In genomic region chr12:38697290-38697689, GRCh38 we compare ENCODE assay signal across 34 cellular contexts.
DNase-seq lines count a peak whose midpoint lies in the region; ATAC-seq, FAIRE-seq and TF ChIP-seq lines count a peak whose summit lies in the region.
"Had no signal": no experiment of that assay in that cellular context is flagged by ENCODE, and none has a peak within 500 bp of the region (broad histone marks: within the 10 kb centered on the region; RNA-seq: fewer than 3 reads in every experiment).

No MANE protein-coding gene starts in this region.

- H3K79me1 ChIP-seq in IMR-90 (ENCODE audit: low read depth in 1 of 2, low read length in 2 of 2) = no peaks in the 10 kb centered on the region

- ATAC-seq in HepG2 = no peak
- ATAC-seq in right lobe of liver = no peak
- ATAC-seq in A549 = no peak
- ATAC-seq in IMR-90 (ENCODE audit: low read depth) = no peak
- ATAC-seq in K562 = no peak
- no peak for ATAC-seq in pancreas
- ATAC-seq in right cardiac atrium = no peak
- ATAC-seq: CD8-positive, alpha-beta T cell had no signal

- no peak overlapping the region for H2BK15ac ChIP-seq in IMR-90 (ENCODE audit: low read depth, low read length)

- H3K23ac ChIP-seq in IMR-90 (ENCODE audit: low read depth, low read length) = no peak overlapping the region

- H3K14ac ChIP-seq in IMR-90 (replicated peaks; ENCODE audit: low read depth, low read length) = no peak overlapping the region

- H2AK5ac ChIP-seq in IMR-90 (ENCODE audit: low read depth, low read length) = no peak overlapping the region

- H4K91ac ChIP-seq in IMR-90 (ENCODE audit: insufficient read depth, low read depth, low read length) = no peak overlapping the region

- H2AFZ ChIP-seq in HepG2 (ENCODE audit: low read length) (no peak overlapping the region), IMR-90 (replicated peaks; ENCODE audit: low read length, poor library complexity) (no peak overlapping the region), K562 (ENCODE audit: low read depth, low read length) (no peak overlapping the region)

- no peak overlapping the region for H4K5ac ChIP-seq in IMR-90 (ENCODE audit: low read depth, low read length)

- no peak overlapping the region for H3K56ac ChIP-seq in IMR-90 (ENCODE audit: extremely low read depth, insufficient read depth, low read length)

- H3K27me3 ChIP-seq in HepG2 (ENCODE audit: control insufficient read depth in 1 of 2, insufficient read depth in 2 of 2, low read length in 2 of 2) (no peaks in the 10 kb centered on the region), right lobe of liver (no peaks in the 10 kb centered on the region), IMR-90 (ENCODE audit: control insufficient read depth, insufficient read depth, low read length) (no peaks in the 10 kb centered on the region), K562 (ENCODE audit: control insufficient read depth in 2 of 2, insufficient read depth in 2 of 2, low read length in 2 of 2) (no peaks in the 10 kb centered on the region), pancreas (no peaks in the 10 kb centered on the region), right cardiac atrium (ENCODE audit: control insufficient read depth, insufficient read depth) (no peaks in the 10 kb centered on the region)
- H3K27me3 ChIP-seq: BE2C; BLaER1; BLaER1 treated with 17β-estradiol and CSF1 and Interleukin-3, amounts not matched to agents 10 nM and 100 nM had no signal

- H3K4me3 ChIP-seq in HepG2 (replicated peaks in 1 of 3; ENCODE audit: insufficient read depth in 1 of 3, low read depth in 2 of 3, low read length in 3 of 3) (no peak overlapping the region), right lobe of liver (no peak overlapping the region), A549 (no peak overlapping the region), IMR-90 (ENCODE audit: insufficient read depth, low read depth, low read length) (no peak overlapping the region), K562 (no peak overlapping the region), pancreas (no peak overlapping the region), right cardiac atrium (ENCODE audit: low read length) (no peak overlapping the region)
- H3K4me3 ChIP-seq: BLaER1; BLaER1 treated with 17β-estradiol and CSF1 and Interleukin-3, amounts not matched to agents 10 nM and 100 nM had no signal

- H2AK9ac ChIP-seq in IMR-90 (replicated peaks; ENCODE audit: low read depth, low read length, poor library complexity) = no peak overlapping the region

- no peak overlapping the region for H3K4ac ChIP-seq in IMR-90 (ENCODE audit: low read depth, low read length)

- H3K79me2 ChIP-seq in HepG2 (ENCODE audit: insufficient read depth, low read length) (no peaks in the 10 kb centered on the region), K562 (ENCODE audit: control insufficient read depth, insufficient read depth, low read length) (no peaks in the 10 kb centered on the region)

- dilution Hi-C loops in IMR-90 (cut with HindIII; ENCODE audit: low sequenced_read_pairs, unreplicated experiment) = no loop called here

- FAIRE-seq in HepG2 (lab: Jason Lieb, UNC) (no peak), A549 (lab: Jason Lieb, UNC) (no peak), K562 (lab: Jason Lieb, UNC) (no peak), pancreas (lab: Jason Lieb, UNC) (no peak)
- FAIRE-seq: A204.1, D721Med had no signal

- POLR2A ChIA-PET in HepG2 (lab: Yijun Ruan, JAX) (no interaction called here), A549 (lab: Yijun Ruan, JAX) (no interaction called here), IMR-90 (lab: Charles Lee; ENCODE audit: unreplicated experiment) (no interaction called here), K562 (lab: Yijun Ruan, JAX) (interaction anchor here (0.5 to 0.8 kb wide), 2 partner anchors 10 to 509 kb away, joined by 3 read pairs; no protein-coding TSS in a partner anchor)

- intact Hi-C loops in HepG2 (cut with micrococcal nuclease; ENCODE audit: unreplicated experiment) = no loop called here
- intact Hi-C loops in right lobe of liver (cut with DNase I) = no loop called here
- intact Hi-C loops in IMR-90 (cut with micrococcal nuclease) = no loop called here
- intact Hi-C loops in K562 (cut with micrococcal nuclease) = no loop called here
- intact Hi-C loops in pancreas (cut with DNase I) = no loop called here
- intact Hi-C loops in right cardiac atrium (cut with DNase I) = no loop called here

- H2BK120ac ChIP-seq in IMR-90 (ENCODE audit: low read depth, low read length) = no peak overlapping the region

- H3K4me1 ChIP-seq in HepG2 (ENCODE audit: insufficient read depth, low read length) (peaks cover 9% of the 10 kb centered on the region; the same call in 1 of the 2 replicates), right lobe of liver (no peaks in the 10 kb centered on the region), A549 (no peaks in the 10 kb centered on the region), IMR-90 (ENCODE audit: control insufficient read depth, insufficient read depth, low read length) (no peaks in the 10 kb centered on the region), K562 (replicated peaks in 1 of 2; ENCODE audit: control insufficient read depth in 2 of 2, insufficient read depth in 2 of 2, low read length in 2 of 2) (no peaks in the 10 kb centered on the region), pancreas (no peaks in the 10 kb centered on the region), right cardiac atrium (ENCODE audit: control insufficient read depth, insufficient read depth, low read length) (no peaks in the 10 kb centered on the region)
- H3K4me1 ChIP-seq: BE2C, BLaER1, Caco-2 had no signal

- H2BK20ac ChIP-seq in IMR-90 (ENCODE audit: low read depth, low read length) = no peak overlapping the region

- H3K4me2 ChIP-seq in HepG2 (ENCODE audit: low read depth, low read length) (no peak overlapping the region), A549 (no peak overlapping the region), IMR-90 (ENCODE audit: low read depth, low read length) (no peak overlapping the region), K562 (ENCODE audit: insufficient read depth, low read length) (no peak overlapping the region)
- H3K4me2 ChIP-seq: BLaER1; BLaER1 treated with 17β-estradiol and CSF1 and Interleukin-3, amounts not matched to agents 10 nM and 100 nM had no signal

- TF ChIP-seq CTCF in HepG2 (CRISPR knock-in tag; IDR thresholded peaks at IDR 0.05) (no peak), right lobe of liver (IDR thresholded peaks at IDR 0.05) (no peak), A549 (IDR thresholded peaks at IDR 0.05) (no peak), IMR-90 (conservative IDR thresholded peaks at IDR 0.05; ENCODE audit: low read depth, low read length) (no peak), K562 (IDR thresholded peaks at IDR 0.05 in 2 of 3, conservative IDR thresholded peaks at IDR 0.05 in 1 of 3; ENCODE audit: insufficient read depth in 2 of 3, low read depth in 1 of 3, low read length in 3 of 3) (no peak), pancreas (IDR thresholded peaks at IDR 0.05) (no peak)

- no peak overlapping the region for H3K27ac ChIP-seq in HepG2 (ENCODE audit: extremely low read length, insufficient read depth, low read length)
- no peak overlapping the region for H3K27ac ChIP-seq in right lobe of liver
- no peak overlapping the region for H3K27ac ChIP-seq in A549
- no peak overlapping the region for H3K27ac ChIP-seq in IMR-90 (ENCODE audit: insufficient read depth, low read length)
- no peak overlapping the region for H3K27ac ChIP-seq in K562 (ENCODE audit: extremely low read depth, low read depth, low read length)
- no peak overlapping the region for H3K27ac ChIP-seq in pancreas
- no peak overlapping the region for H3K27ac ChIP-seq in right cardiac atrium (ENCODE audit: low read length)
- H3K27ac ChIP-seq: 22Rv1; BLaER1; BLaER1 treated with 17β-estradiol and CSF1 and Interleukin-3, amounts not matched to agents 10 nM and 100 nM; C4-2B had no signal

- H3K9ac ChIP-seq in HepG2 (ENCODE audit: insufficient read depth, low read depth, low read length) (no peak overlapping the region), IMR-90 (ENCODE audit: low read depth, low read length) (no peak overlapping the region), K562 (ENCODE audit: insufficient read depth in 1 of 2, low read depth in 2 of 2, low read length in 2 of 2) (no peak overlapping the region)
- H3K9ac ChIP-seq: BLaER1; BLaER1 treated with 17β-estradiol and CSF1 and Interleukin-3, amounts not matched to agents 10 nM and 100 nM had no signal

- TF ChIP-seq POLR2A in HepG2 (IDR thresholded peaks at IDR 0.05; ENCODE audit: insufficient read depth in 1 of 2, low read depth in 2 of 2, low read length in 2 of 2) (no peak), right lobe of liver (IDR thresholded peaks at IDR 0.05) (no peak), A549 (IDR thresholded peaks at IDR 0.05; ENCODE audit: low read length) (no peak), IMR-90 (IDR thresholded peaks at IDR 0.05; ENCODE audit: low read depth, low read length) (no peak), K562 (conservative IDR thresholded peaks at IDR 0.05) (no peak)

- DNase-seq in HepG2 (ENCODE audit: low spot score) = no peak
- no peak for DNase-seq in right lobe of liver
- no peak for DNase-seq in A549 (ENCODE audit: low read depth in 1 of 2, low spot score in 1 of 2)
- DNase-seq in IMR-90 = no peak
- no peak for DNase-seq in K562 (ENCODE audit: extremely low read depth in 1 of 4, low spot score in 3 of 4)
- no peak for DNase-seq in pancreas
- no peak for DNase-seq in pons (ENCODE audit: low spot score)
- DNase-seq in right cardiac atrium = no peak
- DNase-seq: 8988T; ACHN; AML-193; BE2C; C1 segment of cervical spinal cord; Caco-2; Calu3; CD4-positive, alpha-beta memory T cell; CD4-positive, alpha-beta T cell; CD4-positive, CD25-positive, alpha-beta regulatory T cell; CD8-positive, alpha-beta memory T cell; CD8-positive, alpha-beta T cell; COR-L47; DMS 273 treated with DMSO at 0.1 percent for 48 hours; DMS153; DMS53; DMS79; DMS79 treated with DMSO at 0.1 percent for 48 hours; DND-41; EL had no signal

- in situ Hi-C loops in HepG2 (cut with HindIII; ENCODE audit: extremely low pct_ligation_motif_present, low pct_unique_long_range_greater_than_20kb) = no loop called here
- in situ Hi-C loops in IMR-90 (cut with MboI; ENCODE audit: low sequenced_read_pairs) = no loop called here
- in situ Hi-C loops in K562 (cut with MboI) = no loop called here

- no peaks in the 10 kb centered on the region for H3K36me3 ChIP-seq in HepG2 (replicated peaks in 1 of 2; ENCODE audit: control insufficient read depth in 1 of 2, insufficient read depth in 2 of 2, low read length in 2 of 2)
- no peaks in the 10 kb centered on the region for H3K36me3 ChIP-seq in right lobe of liver
- no peaks in the 10 kb centered on the region for H3K36me3 ChIP-seq in IMR-90 (ENCODE audit: control insufficient read depth, insufficient read depth, low read length)
- no peaks in the 10 kb centered on the region for H3K36me3 ChIP-seq in K562 (ENCODE audit: control insufficient read depth, insufficient read depth, low read length)
- no peaks in the 10 kb centered on the region for H3K36me3 ChIP-seq in pancreas
- H3K36me3 ChIP-seq: BLaER1 had no signal

- TF ChIP-seq RAD21 in HepG2 (CRISPR knock-in tag; IDR thresholded peaks at IDR 0.05) (no peak), A549 (conservative IDR thresholded peaks at IDR 0.05 in 1 of 2, IDR thresholded peaks at IDR 0.05 in 1 of 2) (no peak), IMR-90 (IDR thresholded peaks at IDR 0.05; ENCODE audit: low read length) (no peak), K562 (CRISPR knock-in tag; conservative IDR thresholded peaks at IDR 0.05 in 1 of 2, IDR thresholded peaks at IDR 0.05 in 1 of 2) (no peak)

- H3K9me3 ChIP-seq in HepG2 (ENCODE audit: low read length) (peaks cover 6% of the 10 kb centered on the region), right lobe of liver (no peaks in the 10 kb centered on the region), A549 (no peaks in the 10 kb centered on the region), IMR-90 (ENCODE audit: control insufficient read depth, insufficient read depth, low read length) (peaks cover 8% of the 10 kb centered on the region; the same call in 1 of the 2 replicates), K562 (replicated peaks; ENCODE audit: control insufficient read depth, insufficient read depth, low read depth, low read length) (no peaks in the 10 kb centered on the region), pancreas (no peaks in the 10 kb centered on the region), right cardiac atrium (ENCODE audit: control insufficient read depth, low read length) (no peaks in the 10 kb centered on the region)
- H3K9me3 ChIP-seq: BE2C, Caco-2 had no signal

- H2BK5ac ChIP-seq in IMR-90 (ENCODE audit: low read depth, low read length, poor library complexity, severe bottlenecking) = no peak overlapping the region

- WGBS in HepG2 (ENCODE audit: low lambda C conversion rate) = 50% methylated on average over 1 of the region's 1 CpG
- WGBS in right lobe of liver (ENCODE audit: insufficient coverage, low coverage, low lambda C conversion rate, missing lambda C conversion rate) = 100% methylated on average over 1 of the region's 1 CpG
- WGBS in A549 (ENCODE audit: missing lambda C conversion rate) = 91% methylated on average over 1 of the region's 1 CpG
- no CpG with 5 or more reads among the region's 1 CpG for WGBS in IMR-90 (ENCODE audit: extremely low coverage in 2 of 2, insufficient read length in 1 of 2), 2 experiments
- WGBS in K562 (ENCODE audit: insufficient coverage, low coverage, missing lambda C conversion rate) = 39% methylated on average over 1 of the region's 1 CpG
- 70 to 85% methylated on average over 1 of the region's 1 CpG for WGBS in pancreas, 2 donors
- 94% methylated on average over 1 of the region's 1 CpG for WGBS in right cardiac atrium

- no peak for TF ChIP-seq EP300 in HepG2 (IDR thresholded peaks at IDR 0.05; ENCODE audit: low read depth in 2 of 2, low read length in 2 of 2)
- no peak for TF ChIP-seq EP300 in HepG2 (CRISPR knock-in tag; IDR thresholded peaks at IDR 0.05; ENCODE audit: borderline replicate concordance)
- no peak for TF ChIP-seq EP300 in A549 (IDR thresholded peaks at IDR 0.05)
- TF ChIP-seq EP300 in K562 (IDR thresholded peaks at IDR 0.05; ENCODE audit: low read length) = no peak

- no peaks in the 10 kb centered on the region for H4K20me1 ChIP-seq in HepG2 (ENCODE audit: insufficient read depth, low read length)
- no peaks in the 10 kb centered on the region for H4K20me1 ChIP-seq in IMR-90 (ENCODE audit: insufficient read depth, low read length)
- no peaks in the 10 kb centered on the region for H4K20me1 ChIP-seq in K562 (replicated peaks; ENCODE audit: control insufficient read depth, insufficient read depth, low read length)
- H4K20me1 ChIP-seq: BLaER1; BLaER1 treated with 17β-estradiol and CSF1 and Interleukin-3, amounts not matched to agents 10 nM and 100 nM had no signal

- CTCF ChIA-PET in HepG2 (lab: Yijun Ruan, JAX; ENCODE audit: low intra/inter-chr PET ratio, low total read pairs) = no interaction called here
- CTCF ChIA-PET in A549 (lab: Yijun Ruan, JAX) = interaction anchor here (1.3 kb wide), 1 partner anchor 10 kb away, joined by 3 read pairs; no protein-coding TSS in a partner anchor
- CTCF ChIA-PET in IMR-90 (lab: Yijun Ruan, JAX) = no interaction called here
- CTCF ChIA-PET in K562 (lab: Yijun Ruan, JAX; ENCODE audit: low intra/inter-chr PET ratio) = no interaction called here

- no TSS peak for BruUV-seq in HepG2 (replicated peaks; lab: Mats Ljungman, UMichigan)
- BruUV-seq in IMR-90 (replicated peaks; lab: Mats Ljungman, UMichigan) = no TSS peak
- BruUV-seq in K562 (replicated peaks; lab: Mats Ljungman, UMichigan) = no TSS peak

- no peak overlapping the region for H4K8ac ChIP-seq in IMR-90 (ENCODE audit: low read depth in 2 of 2, low read length in 2 of 2)

- no peak overlapping the region for H3K18ac ChIP-seq in IMR-90 (ENCODE audit: low read depth, low read length)

- no peaks in the 10 kb centered on the region for H3K9me1 ChIP-seq in IMR-90 (ENCODE audit: insufficient read depth, low read length)
- H3K9me1 ChIP-seq in K562 (ENCODE audit: control insufficient read depth, insufficient read depth, low read length) = no peaks in the 10 kb centered on the region

Comparison
In these comparisons a context has a peak if more than half of its experiments do, and no peak if none do; other contexts are left out.
1. Of the 241 proteins assayed by ChIP-seq in both HepG2 and K562: peak only in HepG2: none; only in K562: MAFG; in both: MAFF and MAFK; in neither: 238.